ENCODE assay signal across 18 cellular contexts in the genomic region with DNA sequence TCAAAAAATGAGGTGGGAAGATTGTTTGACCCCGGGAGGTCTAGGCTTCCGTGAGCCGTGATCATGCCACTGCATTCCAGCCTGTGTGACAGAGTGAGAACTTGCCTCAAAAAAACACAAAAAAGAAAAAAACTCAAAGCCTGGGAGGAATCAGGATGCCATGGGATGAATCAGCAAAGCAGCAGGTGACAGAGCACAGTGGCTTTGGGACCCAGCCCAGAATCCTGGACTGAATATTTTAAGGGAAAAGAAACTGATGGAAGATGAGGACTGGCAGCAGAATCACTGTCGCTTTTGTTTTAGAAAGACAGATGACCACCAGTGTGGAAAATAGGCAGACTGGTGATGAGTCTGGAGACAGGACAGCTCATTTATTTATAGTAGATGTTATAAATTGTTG. TPM values are rescaled to one million over a fixed set of nuclear protein-coding genes. Genes with fewer than 3 reads are reported as not detected.
DNase-seq lines count a peak whose midpoint lies in the region; TF ChIP-seq lines count a peak whose summit lies in the region.
"Had no signal": no experiment of that assay in that cellular context is flagged by ENCODE, and none has a peak within 500 bp of the region (broad histone marks: within the 10 kb centered on the region; RNA-seq: fewer than 3 reads in every experiment).

No MANE protein-coding gene starts in this region.

- TF ChIP-seq POLR2A in spleen (IDR thresholded peaks at IDR 0.05) = no peak

- H3K27ac ChIP-seq in SJSA1 (peak overlapping the region; percentile 93), spleen (no peak overlapping the region)
- H3K27ac ChIP-seq: BLaER1, esophagus muscularis mucosa had no signal

- H3K4me3 ChIP-seq in SJSA1 (no peak overlapping the region), fibroblast of the aortic adventitia (ENCODE audit: low read depth, low read length) (no peak overlapping the region), spleen (no peak overlapping the region)
- H3K4me3 ChIP-seq: BLaER1, esophagus muscularis mucosa had no signal

- in situ Hi-C loops in Caki2 (cut with HindIII; ENCODE audit: low pct_unique_long_range_greater_than_20kb, low sequenced_read_pairs) = no loop called here

- H3K4me1 ChIP-seq in SJSA1 (replicated peaks) = peaks cover 42% of the 10 kb centered on the region
- H3K4me1 ChIP-seq in spleen = no peaks in the 10 kb centered on the region
- H3K4me1 ChIP-seq: BLaER1, esophagus muscularis mucosa had no signal

- intact Hi-C loops in posterior vena cava (cut with DNase I) (no loop called here), spleen (cut with DNase I; ENCODE audit: low total_unique reads) (no loop called here)

- H3K9me3 ChIP-seq in SJSA1 (replicated peaks) (no peaks in the 10 kb centered on the region), spleen (no peaks in the 10 kb centered on the region)
- H3K9me3 ChIP-seq: BLaER1, esophagus muscularis mucosa had no signal

- TF ChIP-seq CTCF in fibroblast of the aortic adventitia (IDR thresholded peaks at IDR 0.05; ENCODE audit: insufficient read depth, low read length) (no peak), spleen (IDR thresholded peaks at IDR 0.05 in 8 of 11, conservative IDR thresholded peaks at IDR 0.05 in 3 of 11) (no peak)

- 75 to 100% (median 94%) methylated on average over 4 of the region's 4 CpGs for WGBS in spleen, 5 donors

- H3K27me3 ChIP-seq in SJSA1 (replicated peaks) (no peaks in the 10 kb centered on the region), spleen (replicated peaks in 1 of 7) (peaks cover 0 to 7% (median 0%) of the 10 kb centered on the region in 7 donors)
- H3K27me3 ChIP-seq: esophagus muscularis mucosa had no signal

- DNase-seq in Caki2 (ENCODE audit: low read depth) (peak; percentile 85), SJSA1 (ENCODE audit: low read depth in 1 of 2, low spot score in 2 of 2) (peak; percentile 75 to 86), fibroblast of the aortic adventitia (ENCODE audit: low read depth) (peak; percentile 44), occipital lobe (lab: John Stamatoyannopoulos, UW) (peak; percentile 25), posterior vena cava (ENCODE audit: low spot score) (no peak), COLO668 (lab: John Stamatoyannopoulos, UW; ENCODE audit: unreplicated experiment) (no peak), spleen (no peak)
- no peak for DNase-seq in stimulated activated CD4-positive, alpha-beta T cell treated with anti-CD3 and anti-CD28 coated beads, Interleukin-2, amount 100 ng/mL, for 24 hours
- DNase-seq: activated CD4-positive, CD25-positive, alpha-beta regulatory T cell treated with anti-CD3 and anti-CD28 coated beads, Interleukin-2, amount 50 U/mL, for 72 hours; activated CD8-positive, alpha-beta memory T cell treated with anti-CD3 and anti-CD28 coated beads, Interleukin-2, amount 50 U/mL, for 48 hours; NCI-H1092 treated with DMSO at 0.1 percent for 48 hours; NCI-H345; retina; stimulated activated CD4-positive, alpha-beta T cell treated with anti-CD3 and anti-CD28 coated beads, Interleukin-4, amount 100 ng/mL, for 1 hour had no signal

- no peaks in the 10 kb centered on the region for H3K36me3 ChIP-seq in SJSA1
- H3K36me3 ChIP-seq in spleen = peaks cover 0 to 40% (median 0%) of the 10 kb centered on the region in 6 donors

RNA-seq across cellular contexts. Expression of gene S100G, which starts 16.6 kb away (rescaled TPM):
- not detected in 2 replicates for total RNA-seq in Caki2 (2014; rRNA removed; shearing (Covaris generic); ENCODE audit: low replicate concordance)
- total RNA-seq in SJSA1 (2014; rRNA removed; shearing (Covaris generic)) = not detected in 2 replicates
- total RNA-seq in fibroblast of the aortic adventitia (ENCODE audit: low replicate concordance) (not detected in 2 replicates), occipital lobe (not detected), posterior vena cava (not detected), spleen (not detected)
- polyA plus RNA-seq in spleen = not detected
- total RNA-seq: activated naive CD4-positive, alpha-beta T cell treated with anti-CD3 and anti-CD28 coated beads, Interleukin-2, amount 50 U/mL, for 72 hours; esophagus muscularis mucosa; mucosa of gallbladder had no signal

RNA-seq across cellular contexts. Expression of gene CTPS2, which starts 45.9 kb away (rescaled TPM):
- 20.0 and 40.9 TPM in 2 replicates for total RNA-seq in Caki2 (2014; rRNA removed; shearing (Covaris generic); ENCODE audit: low replicate concordance)
- 4.6 and 8.4 TPM in 2 replicates for total RNA-seq in SJSA1 (2014; rRNA removed; shearing (Covaris generic))
- total RNA-seq in fibroblast of the aortic adventitia (ENCODE audit: low replicate concordance) = 6.2 and 12.0 TPM in 2 replicates
- 33.4 TPM for total RNA-seq in occipital lobe
- total RNA-seq in posterior vena cava = 10 to 100 TPM in 1 of 2 donors, 1 to 10 TPM in 1; 8.5 to 10.9 TPM
- 10 to 100 TPM in 4 of 7 donors, 1 to 10 TPM in 3; 5.6 to 11.7 (median 10.6) TPM for total RNA-seq in spleen
- 1 to 10 TPM; 5.3 to 9.8 (median 6.8) TPM for polyA plus RNA-seq in spleen

RNA-seq across cellular contexts. Expression of gene SYAP1, which starts 52.9 kb away (rescaled TPM):
- total RNA-seq in Caki2 (2014; rRNA removed; shearing (Covaris generic); ENCODE audit: low replicate concordance) = 54.8 and 56.8 TPM in 2 replicates
- 26.0 and 34.6 TPM in 2 replicates for total RNA-seq in SJSA1 (2014; rRNA removed; shearing (Covaris generic))
- total RNA-seq in fibroblast of the aortic adventitia (ENCODE audit: low replicate concordance) = 15.9 and 39.9 TPM in 2 replicates
- 25.0 TPM for total RNA-seq in occipital lobe
- 10 to 100 TPM; 30.9 to 31.3 TPM for total RNA-seq in posterior vena cava
- total RNA-seq in spleen = 10 to 100 TPM; 16.7 to 23.2 (median 19.7) TPM
- 1 to 10 TPM; 6.9 to 7.6 (median 6.9) TPM for polyA plus RNA-seq in spleen

Comparison
In these comparisons a context has a peak if more than half of its experiments do, and no peak if none do; other contexts are left out.
1. DNase-seq: peak in Caki2 (single experiment), SJSA1 (2 of 2), fibroblast of the aortic adventitia (single experiment) and occipital lobe (single experiment); none in posterior vena cava (single experiment), COLO668 (single experiment), spleen (single experiment) and stimulated activated CD4-positive, alpha-beta T cell treated with anti-CD3 and anti-CD28 coated beads, Interleukin-2, amount 100 ng/mL, for 24 hours (0 of 2).